ENCODE assay signal across 6 cellular contexts in the genomic region with DNA sequence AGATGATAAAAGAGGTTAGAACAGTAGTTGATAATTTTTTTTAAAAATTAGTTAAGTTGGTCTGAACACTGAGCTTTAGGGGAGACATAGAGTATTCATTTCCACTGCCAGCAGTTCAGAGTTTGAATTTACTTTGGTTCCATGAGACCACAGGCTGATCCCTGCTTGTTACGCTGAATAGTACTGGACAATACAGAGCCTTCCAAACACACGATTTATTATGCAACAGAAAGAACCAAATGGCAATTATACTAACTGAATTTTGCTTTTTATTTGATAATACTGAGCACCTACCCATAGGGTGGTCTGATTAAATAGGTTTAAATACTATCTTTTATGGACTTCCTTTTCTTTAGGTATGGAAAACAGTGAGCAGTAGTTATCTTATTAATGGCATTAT.
"Had no signal": no experiment of that assay in that cellular context is flagged by ENCODE, and none has a peak within 500 bp of the region (broad histone marks: within the 10 kb centered on the region; RNA-seq: fewer than 3 reads in every experiment).

No MANE protein-coding gene starts in this region.

- H3K27ac ChIP-seq: HL-60 had no signal

- DNase-seq: IMR-90, KBM-7 had no signal

- H3K27ac Mint-ChIP-seq: IgD-negative memory B cell had no signal

- H3K4me3 ChIP-seq: K562 had no signal

- H3K4me1 Mint-ChIP-seq: IgD-negative memory B cell had no signal

- ATAC-seq: K562 had no signal

- H3K9me3 Mint-ChIP-seq: IgD-negative memory B cell had no signal

- H3K4me3 Mint-ChIP-seq: IgD-negative memory B cell had no signal

- H3K36me3 Mint-ChIP-seq: IgD-negative memory B cell had no signal

- FAIRE-seq: HTR-8/SVneo, K562 had no signal
